1 cellular context compared by ENCODE assay signal in genomic region chr13:31209819-31210209, GRCh38.
TF ChIP-seq lines count a peak whose summit lies in the region.

No MANE protein-coding gene starts in this region.

TF ChIP-seq in HEK293, 187 proteins besides CTCF, POLR2A, EP300 and RAD21 (continued from another document):
- TF ChIP-seq TSHZ1 (tag by site-specific recombination; IDR thresholded peaks at IDR 0.05; ENCODE audit: borderline replicate concordance): 0 out of 2 replicates have a peak, but pooled peaks have one; percentile 45
- peak; percentile 53; the same call in 1 of the 2 replicates for TF ChIP-seq OSR2 (tag by site-specific recombination; IDR thresholded peaks at IDR 0.05)
- TF ChIP-seq ZNF169 (tag by site-specific recombination; IDR thresholded peaks at IDR 0.05): no peak
- TF ChIP-seq ZNF664 (tag by site-specific recombination; IDR thresholded peaks at IDR 0.05): 0 out of 2 replicates have a peak, but pooled peaks have one; percentile 52
- peak; percentile 94 for TF ChIP-seq ZBTB44 (tag by site-specific recombination; IDR thresholded peaks at IDR 0.05)
- TF ChIP-seq GFI1B (tag by site-specific recombination; IDR thresholded peaks at IDR 0.05): peak; percentile 61; the same call in 1 of the 2 replicates
- TF ChIP-seq OVOL3 (tag by site-specific recombination; IDR thresholded peaks at IDR 0.05): peak; percentile 55
- no peak for TF ChIP-seq ZNF311 (tag by site-specific recombination; IDR thresholded peaks at IDR 0.05; ENCODE audit: borderline replicate concordance)
- 0 out of 2 replicates have a peak, but pooled peaks have one; percentile 24 for TF ChIP-seq ZEB2 (tag by site-specific recombination; IDR thresholded peaks at IDR 0.05)
- TF ChIP-seq ZNF202 (tag by site-specific recombination; IDR thresholded peaks at IDR 0.05; ENCODE audit: borderline replicate concordance): no peak
- no peak for TF ChIP-seq ZBTB1 (tag by site-specific recombination; IDR thresholded peaks at IDR 0.05)
- no peak for TF ChIP-seq ZNF335 (tag by site-specific recombination; conservative IDR thresholded peaks at IDR 0.05)
- TF ChIP-seq ZNF16 (tag by site-specific recombination; IDR thresholded peaks at IDR 0.05; ENCODE audit: low read depth): no peak
- 0 out of 2 replicates have a peak, but pooled peaks have one; percentile 28 for TF ChIP-seq ZNF580 (tag by site-specific recombination; IDR thresholded peaks at IDR 0.05)
- TF ChIP-seq IKZF3 (tag by site-specific recombination; IDR thresholded peaks at IDR 0.05): peak; percentile 93
- no peak for TF ChIP-seq ZBTB48 (tag by site-specific recombination; IDR thresholded peaks at IDR 0.05)
- TF ChIP-seq ZNF777 (tag by site-specific recombination; IDR thresholded peaks at IDR 0.05; ENCODE audit: borderline replicate concordance): no peak
- TF ChIP-seq FEZF1 (tag by site-specific recombination; IDR thresholded peaks at IDR 0.05): peak; percentile 84
- no peak for TF ChIP-seq HOXC10 (CRISPR knock-in tag; IDR thresholded peaks at IDR 0.05)
- 0 out of 2 replicates have a peak, but pooled peaks have one; percentile 24 for TF ChIP-seq ZNF449 (tag by site-specific recombination; IDR thresholded peaks at IDR 0.05)
- peak; percentile 35; the same call in 1 of the 2 replicates for TF ChIP-seq WT1 (tag by site-specific recombination; IDR thresholded peaks at IDR 0.05)
- TF ChIP-seq ZNF561 (tag by site-specific recombination; IDR thresholded peaks at IDR 0.05; ENCODE audit: borderline replicate concordance): peak; percentile 65
- TF ChIP-seq PRDM6 (tag by site-specific recombination; IDR thresholded peaks at IDR 0.05): peak; percentile 94
- TF ChIP-seq INSM2 (tag by site-specific recombination; IDR thresholded peaks at IDR 0.05): 0 out of 2 replicates have a peak, but pooled peaks have one; percentile 25
- no peak for TF ChIP-seq SCRT2 (tag by site-specific recombination; IDR thresholded peaks at IDR 0.05)
- peak; percentile 86 for TF ChIP-seq ZNF843 (tag by site-specific recombination; IDR thresholded peaks at IDR 0.05)
- TF ChIP-seq ZXDB (tag by site-specific recombination; IDR thresholded peaks at IDR 0.05): 0 out of 2 replicates have a peak, but pooled peaks have one; percentile 24
- TF ChIP-seq ZNF184 (tag by site-specific recombination; IDR thresholded peaks at IDR 0.05): no peak
TF ChIP-seq in HEK293: peak in this region for 25.
